ENCODE assay signal across 8 cellular contexts in genomic region chr2:173048901-173049661, GRCh38. TPM values are rescaled to one million over a fixed set of nuclear protein-coding genes. Genes with fewer than 3 reads are reported as not detected.
DNase-seq lines count a peak whose midpoint lies in the region; ATAC-seq, FAIRE-seq and TF ChIP-seq lines count a peak whose summit lies in the region.

No MANE protein-coding gene starts in this region.

- no peaks in the 10 kb centered on the region for H3K36me3 ChIP-seq in rectal smooth muscle tissue (ENCODE audit: control insufficient read depth, insufficient read depth, low read length)

- H3K4me1 Mint-ChIP-seq in CD14-positive monocyte: peaks cover 46% of the 10 kb centered on the region

- peak overlapping the region; percentile 94 to 99 (median 95) for H3K27ac Mint-ChIP-seq in CD14-positive monocyte

- peak overlapping the region; percentile 67 for H3K27ac ChIP-seq in rectal smooth muscle tissue (ENCODE audit: low read depth, low read length)

- intact Hi-C loops in CD14-positive monocyte (cut with micrococcal nuclease): no loop called here

- ATAC-seq in GM19372 (IDR thresholded peaks at IDR 0.05; ENCODE audit: low read depth, unreplicated experiment) (peak; percentile 66), HG03442 (IDR thresholded peaks at IDR 0.05; ENCODE audit: unreplicated experiment) (peak; percentile 90), esophagus mucosa (peak; percentile 96)

- no peaks in the 10 kb centered on the region for H3K36me3 Mint-ChIP-seq in CD14-positive monocyte

- no peak for FAIRE-seq in D721Med (lab: Jason Lieb, UNC)

- DNase-seq in CD14-positive monocyte (ENCODE audit: low spot score): peak; percentile 84
- DNase-seq in SIG-M5 treated with dmso at 0.1 percent for 504 hours (lab: John Stamatoyannopoulos, UW; ENCODE audit: unreplicated experiment): peak; percentile 96
- DNase-seq in NAMALWA (ENCODE audit: low spot score): no peak
- DNase-seq in D721Med (ENCODE audit: insufficient read length, low spot score): no peak

- peaks cover 0 to 4% (median 0%) of the 10 kb centered on the region in 3 donors for H3K27me3 Mint-ChIP-seq in CD14-positive monocyte (ENCODE audit: low read depth in 3 of 3)

- no peak overlapping the region for H3K9ac ChIP-seq in rectal smooth muscle tissue (ENCODE audit: low read length)

- no peak overlapping the region for H3K4me3 ChIP-seq in rectal smooth muscle tissue (ENCODE audit: low read length)

- no peaks in the 10 kb centered on the region for H3K27me3 ChIP-seq in rectal smooth muscle tissue (ENCODE audit: control insufficient read depth, insufficient read depth, low read length)

- peaks cover 22% of the 10 kb centered on the region for H3K4me1 ChIP-seq in rectal smooth muscle tissue (ENCODE audit: control insufficient read depth, insufficient read depth, low read length)

- TF ChIP-seq CTCF in CD14-positive monocyte (IDR thresholded peaks at IDR 0.05): no peak
- TF ChIP-seq CTCF in D721Med (IDR thresholded peaks at IDR 0.05; ENCODE audit: insufficient read depth, missing control alignments): no peak

- peak overlapping the region in 1 of 2 donors; percentile 63 for H3K4me3 Mint-ChIP-seq in CD14-positive monocyte

- H3K9me3 Mint-ChIP-seq in CD14-positive monocyte: no peaks in the 10 kb centered on the region

RNA-seq across cellular contexts. Expression of gene MAP3K20, which starts 26.6 kb away (rescaled TPM):
- polyA plus RNA-seq in CD14-positive monocyte: 10 to 100 TPM; 21.6 to 30.7 TPM
- 21.3 TPM for total RNA-seq in esophagus mucosa

Comparison
In these comparisons a context has a peak if more than half of its experiments do, and no peak if none do; other contexts are left out.
1. DNase-seq: peak in CD14-positive monocyte (single experiment) and SIG-M5 treated with dmso at 0.1 percent for 504 hours (single experiment); none in NAMALWA (single experiment) and D721Med (single experiment).
2. Peak in every context shown above with its lines, with median percentiles within 50 percentile points of each other: ATAC-seq.